In genomic region chr1:10103193-10103592, GRCh38 we compare ENCODE assay signal across 8 cellular contexts.
"Had no signal": no experiment of that assay in that cellular context is flagged by ENCODE, and none has a peak within 500 bp of the region (broad histone marks: within the 10 kb centered on the region; RNA-seq: fewer than 3 reads in every experiment).

No MANE protein-coding gene starts in this region.

- H3K27ac ChIP-seq: HL-60, KMS-11 had no signal

- H3K9ac ChIP-seq: KMS-11 had no signal

- H3K27me3 Mint-ChIP-seq: IgD-negative memory B cell had no signal

- H3K4me3 Mint-ChIP-seq: IgD-negative memory B cell had no signal

- ATAC-seq: HepG2 had no signal

- H3K9me3 Mint-ChIP-seq: IgD-negative memory B cell had no signal

- DNase-seq: IMR-90, KBM-7, KG1 had no signal

- FAIRE-seq: HepG2, HTR-8/SVneo had no signal

- H3K4me2 ChIP-seq: KMS-11 had no signal
